38 cellular contexts compared by ENCODE assay signal in genomic region chr3:64303881-64304280, GRCh38.
"Had no signal": no experiment of that assay in that cellular context is flagged by ENCODE, and none has a peak within 500 bp of the region (broad histone marks: within the 10 kb centered on the region; RNA-seq: fewer than 3 reads in every experiment).

No MANE protein-coding gene starts in this region.

- ATAC-seq: activated naive CD4-positive, alpha-beta T cell treated with anti-CD3 and anti-CD28 coated beads, Interleukin-2, amount 50 U/mL, for 72 hours; activated naive CD8-positive, alpha-beta T cell treated with anti-CD3 and anti-CD28 coated beads, Interleukin-2, amount 50 U/mL, for 24 hours; activated T-cell treated with anti-CD3 and anti-CD28 coated beads, Interleukin-2, amount 50 U/mL, for 4 hours; activated T-cell treated with anti-CD3 and anti-CD28 coated beads, Interleukin-2, amount 50 U/mL, for 72 hours; activated T-helper 17 cell treated with anti-CD3 and anti-CD28 coated beads, Interleukin-2, amount 50 U/mL, for 72 hours; body of pancreas had no signal

- H3K9me3 Mint-ChIP-seq: activated naive CD4-positive, alpha-beta T cell treated with anti-CD3 and anti-CD28 coated beads for 36 hours; activated naive CD4-positive, alpha-beta T cell treated with anti-CD3 and anti-CD28 coated beads, Interleukin-2, amount 10 ng/mL, durations not matched to agents 7 days and 5 days; activated naive CD8-positive, alpha-beta T cell treated with anti-CD3 and anti-CD28 coated beads for 36 hours; activated naive CD8-positive, alpha-beta T cell treated with anti-CD3 and anti-CD28 coated beads, Interleukin-2, amount 10 ng/mL, durations not matched to agents 7 days and 5 days; activated T-cell treated with anti-CD3 and anti-CD28 coated beads, Interleukin-2, amount 50 U/mL, for 24 hours; activated T-cell treated with anti-CD3 and anti-CD28 coated beads, Interleukin-2, amount 50 U/mL, for 4 hours; activated T-helper 1 cell treated with anti-CD3 and anti-CD28 coated beads, Interleukin-12 subunit alpha, Interleukin-12 subunit beta, Interleukin-2, Interleukin-4 antibody, amounts not matched to agents 30 ng/mL and 10 ng/mL and 1 ng/mL, durations not matched to agents 14 hours and 24 hours and 36 hours; activated T-helper 2 cell treated with anti-CD3 and anti-CD28 coated beads, Interferon-gamma antibody, Interleukin-2, Interleukin-4, amounts not matched to agents 10 μg/mL and 5 μg/mL and 100 μg/mL, durations not matched to agents 14 hours and 24 hours and 36 hours had no signal

- H3K4me3 ChIP-seq: adrenal gland, ascending aorta, body of pancreas, breast epithelium, cardiac muscle cell had no signal

- H3K27ac ChIP-seq: adrenal gland, ascending aorta, body of pancreas, brain microvascular endothelial cell, breast epithelium, cardiac muscle cell had no signal

- H3K4me1 Mint-ChIP-seq: activated naive CD4-positive, alpha-beta T cell treated with anti-CD3 and anti-CD28 coated beads, Interleukin-2, amount 10 ng/mL, durations not matched to agents 7 days and 5 days; activated naive CD4-positive, alpha-beta T cell treated with anti-CD3 and anti-CD28 coated beads, Interleukin-2, amount 50 U/mL, for 24 hours; activated naive CD8-positive, alpha-beta T cell treated with anti-CD3 and anti-CD28 coated beads for 36 hours; activated naive CD8-positive, alpha-beta T cell treated with anti-CD3 and anti-CD28 coated beads, Interleukin-2, amount 10 ng/mL, durations not matched to agents 7 days and 5 days; activated naive CD8-positive, alpha-beta T cell treated with anti-CD3 and anti-CD28 coated beads, Interleukin-2, amount 50 U/mL, for 24 hours; activated T-helper 17 cell treated with anti-CD3 and anti-CD28 coated beads, Interleukin-2, amount 50 U/mL, for 72 hours; central memory CD8-positive, alpha-beta T cell had no signal

- H3K36me3 ChIP-seq: adrenal gland, ascending aorta, brain microvascular endothelial cell, breast epithelium, cardiac muscle cell had no signal

- H3K27me3 Mint-ChIP-seq: activated naive CD4-positive, alpha-beta T cell treated with anti-CD3 and anti-CD28 coated beads, Interleukin-2, amount 10 ng/mL, durations not matched to agents 7 days and 5 days; activated naive CD8-positive, alpha-beta T cell; activated naive CD8-positive, alpha-beta T cell treated with anti-CD3 and anti-CD28 coated beads, Interleukin-2, amount 50 U/mL, for 24 hours; activated T-cell treated with anti-CD3 and anti-CD28 coated beads, Interleukin-2, amount 50 U/mL, for 24 hours; brain; central memory CD8-positive, alpha-beta T cell had no signal

- H3K4me1 ChIP-seq: adrenal gland, ascending aorta, body of pancreas, breast epithelium had no signal

- H3K36me3 Mint-ChIP-seq: activated naive CD4-positive, alpha-beta T cell treated with anti-CD3 and anti-CD28 coated beads, Interleukin-2, amount 10 ng/mL, durations not matched to agents 7 days and 5 days; activated naive CD4-positive, alpha-beta T cell treated with anti-CD3 and anti-CD28 coated beads, Interleukin-2, amount 50 U/mL, for 24 hours; activated naive CD4-positive, alpha-beta T cell treated with anti-CD3 and anti-CD28 coated beads, Interleukin-2, amount 50 U/mL, for 72 hours; activated naive CD8-positive, alpha-beta T cell; activated naive CD8-positive, alpha-beta T cell treated with anti-CD3 and anti-CD28 coated beads for 36 hours; activated naive CD8-positive, alpha-beta T cell treated with anti-CD3 and anti-CD28 coated beads, Interleukin-2, amount 10 ng/mL, durations not matched to agents 7 days and 5 days; brain had no signal

- H3K27me3 ChIP-seq: adrenal gland, ascending aorta, body of pancreas, brain microvascular endothelial cell, breast epithelium, cardiac muscle cell had no signal

- DNase-seq: activated effector memory CD4-positive, alpha-beta T cell treated with anti-CD3 and anti-CD28 coated beads, Interleukin-2, amount 50 U/mL, for 16 hours; activated effector memory CD4-positive, alpha-beta T cell treated with Interleukin-2 at 50 U/mL for 16 hours; activated gamma-delta T cell; activated gamma-delta T cell treated with Interleukin-2 at 50 U/mL for 16 hours; activated naive CD4-positive, alpha-beta T cell; activated naive CD4-positive, alpha-beta T cell treated with anti-CD3 and anti-CD28 coated beads for 36 hours; activated naive CD4-positive, alpha-beta T cell treated with anti-CD3 and anti-CD28 coated beads, Interleukin-2, amount 10 ng/mL, durations not matched to agents 7 days and 5 days; activated naive CD4-positive, alpha-beta T cell treated with anti-CD3 and anti-CD28 coated beads, Interleukin-2, amount 50 U/mL, for 16 hours; activated naive CD4-positive, alpha-beta T cell treated with Interleukin-2 at 50 U/mL for 16 hours; activated naive CD8-positive, alpha-beta T cell treated with anti-CD3 and anti-CD28 coated beads for 36 hours; activated naive CD8-positive, alpha-beta T cell treated with anti-CD3 and anti-CD28 coated beads, Interleukin-2, amount 10 ng/mL, durations not matched to agents 7 days and 5 days; activated naive CD8-positive, alpha-beta T cell treated with anti-CD3 and anti-CD28 coated beads, Interleukin-2, amount 50 U/mL, for 24 hours; activated T-cell treated with anti-CD3 and anti-CD28 coated beads, Interleukin-2, amount 50 U/mL, for 1 hour; activated T-cell treated with anti-CD3 and anti-CD28 coated beads, Interleukin-2, amount 50 U/mL, for 24 hours; activated T-cell treated with anti-CD3 and anti-CD28 coated beads, Interleukin-2, amount 50 U/mL, for 4 hours; activated T-cell treated with anti-CD3 and anti-CD28 coated beads, Interleukin-2, amount 50 U/mL, for 48 hours; activated T-cell treated with anti-CD3 and anti-CD28 coated beads, Interleukin-2, amount 50 U/mL, for 72 hours; adrenal gland; amniotic stem cell; amygdala; anterior cingulate cortex; aorta; body of pancreas; brain microvascular endothelial cell; caudate nucleus; central memory CD4-positive, alpha-beta T cell; cerebellar nuclear complex had no signal

- H3K27ac Mint-ChIP-seq: activated naive CD4-positive, alpha-beta T cell treated with anti-CD3 and anti-CD28 coated beads for 36 hours; activated naive CD4-positive, alpha-beta T cell treated with anti-CD3 and anti-CD28 coated beads, Interleukin-2, amount 10 ng/mL, durations not matched to agents 7 days and 5 days; activated naive CD4-positive, alpha-beta T cell treated with anti-CD3 and anti-CD28 coated beads, Interleukin-2, amount 50 U/mL, for 24 hours; activated naive CD4-positive, alpha-beta T cell treated with anti-CD3 and anti-CD28 coated beads, Interleukin-2, amount 50 U/mL, for 72 hours; activated naive CD8-positive, alpha-beta T cell; activated naive CD8-positive, alpha-beta T cell treated with anti-CD3 and anti-CD28 coated beads for 36 hours; activated naive CD8-positive, alpha-beta T cell treated with anti-CD3 and anti-CD28 coated beads, Interleukin-2, amount 10 ng/mL, durations not matched to agents 7 days and 5 days; activated naive CD8-positive, alpha-beta T cell treated with anti-CD3 and anti-CD28 coated beads, Interleukin-2, amount 50 U/mL, for 24 hours; activated T-cell treated with anti-CD3 and anti-CD28 coated beads, Interleukin-2, amount 50 U/mL, for 24 hours; activated T-cell treated with anti-CD3 and anti-CD28 coated beads, Interleukin-2, amount 50 U/mL, for 72 hours; activated T-helper 1 cell treated with anti-CD3 and anti-CD28 coated beads, Interleukin-12 subunit alpha, Interleukin-12 subunit beta, Interleukin-2, Interleukin-4 antibody, amounts not matched to agents 30 ng/mL and 10 ng/mL and 1 ng/mL, durations not matched to agents 14 hours and 24 hours and 36 hours; activated T-helper 17 cell treated with anti-CD3 and anti-CD28 coated beads, Interleukin-2, amount 50 U/mL, for 72 hours; activated T-helper 2 cell treated with anti-CD3 and anti-CD28 coated beads, Interferon-gamma antibody, Interleukin-2, Interleukin-4, amounts not matched to agents 10 μg/mL and 5 μg/mL and 100 μg/mL, durations not matched to agents 14 hours and 24 hours and 36 hours had no signal

- H3K4me3 Mint-ChIP-seq: activated naive CD4-positive, alpha-beta T cell treated with anti-CD3 and anti-CD28 coated beads for 36 hours; activated naive CD4-positive, alpha-beta T cell treated with anti-CD3 and anti-CD28 coated beads, Interleukin-2, amount 10 ng/mL, durations not matched to agents 7 days and 5 days; activated naive CD4-positive, alpha-beta T cell treated with anti-CD3 and anti-CD28 coated beads, Interleukin-2, amount 50 U/mL, for 24 hours; activated naive CD8-positive, alpha-beta T cell; activated naive CD8-positive, alpha-beta T cell treated with anti-CD3 and anti-CD28 coated beads for 36 hours; activated naive CD8-positive, alpha-beta T cell treated with anti-CD3 and anti-CD28 coated beads, Interleukin-2, amount 10 ng/mL, durations not matched to agents 7 days and 5 days; activated naive CD8-positive, alpha-beta T cell treated with anti-CD3 and anti-CD28 coated beads, Interleukin-2, amount 50 U/mL, for 24 hours; activated T-cell treated with anti-CD3 and anti-CD28 coated beads, Interleukin-2, amount 50 U/mL, for 24 hours; activated T-cell treated with anti-CD3 and anti-CD28 coated beads, Interleukin-2, amount 50 U/mL, for 4 hours; activated T-cell treated with anti-CD3 and anti-CD28 coated beads, Interleukin-2, amount 50 U/mL, for 72 hours; activated T-helper 1 cell treated with anti-CD3 and anti-CD28 coated beads, Interleukin-12 subunit alpha, Interleukin-12 subunit beta, Interleukin-2, Interleukin-4 antibody, amounts not matched to agents 30 ng/mL and 10 ng/mL and 1 ng/mL, durations not matched to agents 14 hours and 24 hours and 36 hours; activated T-helper 17 cell treated with anti-CD3 and anti-CD28 coated beads, Interleukin-2, amount 50 U/mL, for 72 hours; brain; central memory CD8-positive, alpha-beta T cell had no signal

- H3K9me3 ChIP-seq: adrenal gland, ascending aorta, body of pancreas, breast epithelium had no signal
